ENCODE assay signal across 14 cellular contexts in genomic region chr4:56289934-56290333, GRCh38.
DNase-seq lines count a peak whose midpoint lies in the region; ATAC-seq and TF ChIP-seq lines count a peak whose summit lies in the region.
"Had no signal": no experiment of that assay in that cellular context is flagged by ENCODE, and none has a peak within 500 bp of the region (broad histone marks: within the 10 kb centered on the region; RNA-seq: fewer than 3 reads in every experiment).

No MANE protein-coding gene starts in this region.

- H3K9ac ChIP-seq in rectal smooth muscle tissue (ENCODE audit: low read length): no peak overlapping the region

- peaks cover 20% of the 10 kb centered on the region for H3K4me1 Mint-ChIP-seq in activated T-cell treated with anti-CD3 and anti-CD28 coated beads, Interleukin-2, amount 50 U/mL, for 72 hours (ENCODE audit: low read depth)

- H3K9me3 Mint-ChIP-seq in activated T-cell treated with anti-CD3 and anti-CD28 coated beads, Interleukin-2, amount 50 U/mL, for 72 hours: peaks cover 2 to 3% of the 10 kb centered on the region in 2 donors

- H3K36me3 ChIP-seq in Panc1 (ENCODE audit: control insufficient read depth, insufficient read depth, low read length) (no peaks in the 10 kb centered on the region), rectal smooth muscle tissue (ENCODE audit: control insufficient read depth, insufficient read depth, low read length) (no peaks in the 10 kb centered on the region)
- H3K36me3 ChIP-seq: suprapubic skin had no signal

- no peak for TF ChIP-seq CTCF in Panc1 (IDR thresholded peaks at IDR 0.05)
- no peak for TF ChIP-seq CTCF in fibroblast of villous mesenchyme (IDR thresholded peaks at IDR 0.05; ENCODE audit: insufficient read depth, low read depth, low read length)

- no peaks in the 10 kb centered on the region for H3K4me1 ChIP-seq in Panc1 (ENCODE audit: control insufficient read depth, insufficient read depth, low read length)
- no peaks in the 10 kb centered on the region for H3K4me1 ChIP-seq in rectal smooth muscle tissue (ENCODE audit: control insufficient read depth, insufficient read depth, low read length)
- H3K4me1 ChIP-seq: suprapubic skin had no signal

- H3K4me3 ChIP-seq in Panc1 (ENCODE audit: low read depth in 2 of 2, low read length in 2 of 2) (peak overlapping the region; percentile 7 to 34; a peak in 3 of 4 replicates), fibroblast of villous mesenchyme (ENCODE audit: low read depth, low read length) (peak overlapping the region; percentile 16), rectal smooth muscle tissue (ENCODE audit: low read length) (peak overlapping the region; percentile 49)
- H3K4me3 ChIP-seq: suprapubic skin had no signal

- CTCF ChIA-PET in Panc1 (lab: Charles Lee): no interaction called here

- H3K9me3 ChIP-seq in Panc1 (ENCODE audit: control insufficient read depth, insufficient read depth, low read depth, low read length): no peaks in the 10 kb centered on the region

- no TSS peak for BruUV-seq in Panc1 (replicated peaks; lab: Mats Ljungman, UMichigan)

- no peak for DNase-seq in activated T-cell treated with anti-CD3 and anti-CD28 coated beads, Interleukin-2, amount 50 U/mL, for 72 hours
- DNase-seq in activated T-cell treated with anti-CD3 and anti-CD28 coated beads for 4 hours: no peak
- no peak for DNase-seq in Panc1 (ENCODE audit: low read depth, low spot score)
- peak; percentile 11 for DNase-seq in fibroblast of villous mesenchyme (ENCODE audit: low read depth)
- DNase-seq in midbrain (lab: John Stamatoyannopoulos, UW): no peak
- DNase-seq in 8988T: no peak
- DNase-seq in activated CD4-positive, CD25-positive, alpha-beta regulatory T cell (lab: John Stamatoyannopoulos, UW): no peak
- DNase-seq: EL, left cardiac atrium, NCI-H1694, T1000 had no signal

- H3K27ac ChIP-seq in Panc1 (ENCODE audit: low read length) (no peak overlapping the region), rectal smooth muscle tissue (ENCODE audit: low read depth, low read length) (no peak overlapping the region)
- H3K27ac ChIP-seq: suprapubic skin had no signal

- H3K27me3 ChIP-seq in Panc1 (ENCODE audit: control insufficient read depth, insufficient read depth, low read length) (no peaks in the 10 kb centered on the region), rectal smooth muscle tissue (ENCODE audit: control insufficient read depth, insufficient read depth, low read length) (no peaks in the 10 kb centered on the region)
- H3K27me3 ChIP-seq: suprapubic skin had no signal

- intact Hi-C loops in Panc1 (cut with micrococcal nuclease; ENCODE audit: unreplicated experiment): loop anchor here (10.0 kb wide), 1 partner anchor 245 kb away; a partner anchor contains a TSS

- in situ Hi-C loops in Panc1 (cut with HindIII; ENCODE audit: low pct_unique_long_range_greater_than_20kb, low sequenced_read_pairs): no loop called here

- H3K27me3 Mint-ChIP-seq in activated T-cell treated with anti-CD3 and anti-CD28 coated beads, Interleukin-2, amount 50 U/mL, for 72 hours (ENCODE audit: low read depth): peaks cover 19% of the 10 kb centered on the region

- peak overlapping the region; percentile 78 to 81 for H3K4me3 Mint-ChIP-seq in activated T-cell treated with anti-CD3 and anti-CD28 coated beads, Interleukin-2, amount 50 U/mL, for 72 hours
- H3K4me3 Mint-ChIP-seq: central memory CD8-positive, alpha-beta T cell had no signal

- POLR2A ChIA-PET in Panc1 (lab: Charles Lee): no interaction called here

- no peak overlapping the region for H3K27ac Mint-ChIP-seq in activated T-cell treated with anti-CD3 and anti-CD28 coated beads, Interleukin-2, amount 50 U/mL, for 72 hours

- peaks cover 6 to 12% of the 10 kb centered on the region in 2 donors for H3K36me3 Mint-ChIP-seq in activated T-cell treated with anti-CD3 and anti-CD28 coated beads, Interleukin-2, amount 50 U/mL, for 72 hours (ENCODE audit: insufficient read depth in 2 of 2)

- peak in 1 of 2 donors; percentile 36 for ATAC-seq in activated T-cell treated with anti-CD3 and anti-CD28 coated beads, Interleukin-2, amount 50 U/mL, for 72 hours (replicated peaks in 1 of 2)
- ATAC-seq in Panc1: peak; percentile 58; the same call in 1 of the 2 replicates
